9 cellular contexts compared by ENCODE assay signal in genomic region chr18:49021076-49021432, GRCh38.
A peak's percentile ranks its signal among the peaks of the same experiment; 100 is the strongest.
DNase-seq lines count a peak whose midpoint lies in the region; ATAC-seq, FAIRE-seq and TF ChIP-seq lines count a peak whose summit lies in the region.
"Had no signal": no experiment of that assay in that cellular context is flagged by ENCODE, and none has a peak within 500 bp of the region (broad histone marks: within the 10 kb centered on the region; RNA-seq: fewer than 3 reads in every experiment).

No MANE protein-coding gene starts in this region.

- H3K4me1 Mint-ChIP-seq in WTC11 = peaks cover 15% of the 10 kb centered on the region

- TF ChIP-seq CTCF in heart right ventricle (IDR thresholded peaks at IDR 0.05) (no peak), WTC11 (IDR thresholded peaks at IDR 0.05) (no peak), kidney (IDR thresholded peaks at IDR 0.05; ENCODE audit: borderline replicate concordance, extremely low read depth, insufficient read depth) (no peak), transverse colon (IDR thresholded peaks at IDR 0.05) (no peak)

- POLR2A ChIA-PET in WTC11 (lab: Charles Lee) = interaction anchor here (1.0 kb wide), 1 partner anchor 11 kb away, joined by 4 read pairs; no protein-coding TSS in a partner anchor

- no peaks in the 10 kb centered on the region; the same call in 1 of the 2 replicates for H3K27me3 Mint-ChIP-seq in WTC11 (ENCODE audit: low read depth)

- H3K4me1 ChIP-seq in heart right ventricle (peaks cover 0 to 10% (median 0%) of the 10 kb centered on the region in 9 donors), kidney (ENCODE audit: control insufficient read depth in 1 of 2, insufficient read depth in 1 of 2, low read depth in 1 of 2, low read length in 2 of 2) (peaks cover 0 to 5% of the 10 kb centered on the region in 2 donors), transverse colon (peaks cover 0 to 8% (median 2%) of the 10 kb centered on the region in 4 donors)

- CTCF ChIA-PET in WTC11 (lab: Charles Lee) = interaction anchor here (0.5 to 3.9 kb wide), 24 partner anchors 11 to 1307 kb away, joined by 3 to 40 read pairs (median 4); no protein-coding TSS in a partner anchor

- H3K27me3 ChIP-seq in heart right ventricle = no peaks in the 10 kb centered on the region
- H3K27me3 ChIP-seq in transverse colon = no peaks in the 10 kb centered on the region

- TF ChIP-seq POLR2A in transverse colon (IDR thresholded peaks at IDR 0.05) (no peak), erythroblast (IDR thresholded peaks at IDR 0.05; ENCODE audit: low read length) (no peak)

- DNase-seq in Right ventricle myocardium inferior (ENCODE audit: missing footprints) (peak; percentile 34), heart right ventricle (no peak), WTC11 (ENCODE audit: low spot score) (no peak), kidney (no peak), transverse colon (no peak), COLO668 (lab: John Stamatoyannopoulos, UW; ENCODE audit: unreplicated experiment) (no peak), GM19238 (ENCODE audit: insufficient read length, low spot score) (no peak), erythroblast (lab: John Stamatoyannopoulos, UW) (no peak)

- no peak overlapping the region for H3K9ac ChIP-seq in kidney (ENCODE audit: low read length in 2 of 2)

- H3K4me3 Mint-ChIP-seq in WTC11 = no peak overlapping the region
- H3K4me3 Mint-ChIP-seq: memory B cell had no signal

- H3K9me3 Mint-ChIP-seq in WTC11 = no peaks in the 10 kb centered on the region
- H3K9me3 Mint-ChIP-seq: memory B cell had no signal

- FAIRE-seq in kidney (lab: Jason Lieb, UNC) = no peak

- 97 to 100% methylated on average over 6 to 7 of the region's 7 CpGs for WGBS in heart right ventricle, 2 donors
- 87% methylated on average over 7 of the region's 7 CpGs; no CpG with 5 or more reads in 1 of the 2 donors for WGBS in transverse colon (ENCODE audit: low coverage in 1 of 2), 2 donors

- H3K36me3 Mint-ChIP-seq in WTC11 = no peaks in the 10 kb centered on the region
- H3K36me3 Mint-ChIP-seq: memory B cell had no signal

- H3K36me3 ChIP-seq in heart right ventricle (no peaks in the 10 kb centered on the region), kidney (ENCODE audit: control insufficient read depth in 1 of 2, insufficient read depth in 2 of 2, low read length in 2 of 2) (no peaks in the 10 kb centered on the region), transverse colon (no peaks in the 10 kb centered on the region)

- TF ChIP-seq EP300 in transverse colon (IDR thresholded peaks at IDR 0.05; ENCODE audit: low read depth) = no peak

- H3K9me3 ChIP-seq in heart right ventricle = no peaks in the 10 kb centered on the region
- H3K9me3 ChIP-seq in kidney (ENCODE audit: control insufficient read depth in 1 of 2, low read length in 2 of 2) = no peaks in the 10 kb centered on the region
- H3K9me3 ChIP-seq in transverse colon = no peaks in the 10 kb centered on the region

- in situ Hi-C loops in transverse colon (cut with MboI; ENCODE audit: low pct_ligation_motif_present in 1 of 4, low pct_unique_long_range_greater_than_20kb in 1 of 4, low sequenced_read_pairs in 3 of 4) = no loop called here

- intact Hi-C loops in Right ventricle myocardium inferior (cut with DNase I) = no loop called here
- intact Hi-C loops in heart right ventricle (cut with DNase I) = loop anchor here in 1 of 10 donors (10.0 kb wide), 1 partner anchor 64 kb away; no protein-coding TSS in a partner anchor
- intact Hi-C loops in kidney (cut with DNase I) = no loop called here
- intact Hi-C loops in transverse colon (cut with DNase I; ENCODE audit: low total_unique reads) = no loop called here

- H3K4me3 ChIP-seq in heart right ventricle (no peak overlapping the region), kidney (ENCODE audit: low read length in 2 of 2) (no peak overlapping the region), transverse colon (no peak overlapping the region)

- ATAC-seq in Right ventricle myocardium inferior (no peak), heart right ventricle (no peak), WTC11 (no peak)

- H3K27ac ChIP-seq in heart right ventricle (no peak overlapping the region), kidney (ENCODE audit: low read depth in 2 of 2, low read length in 2 of 2) (peak overlapping the region; percentile 33 to 51), transverse colon (peak overlapping the region in 3 of 4 donors; percentile 21 to 60 (median 22))

- H3K27ac Mint-ChIP-seq in WTC11 = no peak overlapping the region
- H3K27ac Mint-ChIP-seq: memory B cell had no signal

TF ChIP-seq in WTC11, 78 proteins besides CTCF, POLR2A, EP300 and RAD21:
- TF ChIP-seq ZNF232 (CRISPR knock-in tag; IDR thresholded peaks at IDR 0.05) (no peak), ETV6 (CRISPR knock-in tag; IDR thresholded peaks at IDR 0.05) (no peak), FOXP1 (CRISPR knock-in tag; IDR thresholded peaks at IDR 0.05; ENCODE audit: borderline replicate concordance) (0 out of 2 replicates have a peak, but pooled peaks have one; percentile 9), RELA (CRISPR knock-in tag; IDR thresholded peaks at IDR 0.05; ENCODE audit: borderline replicate concordance) (no peak)
- TF ChIP-seq, protein P1, sequence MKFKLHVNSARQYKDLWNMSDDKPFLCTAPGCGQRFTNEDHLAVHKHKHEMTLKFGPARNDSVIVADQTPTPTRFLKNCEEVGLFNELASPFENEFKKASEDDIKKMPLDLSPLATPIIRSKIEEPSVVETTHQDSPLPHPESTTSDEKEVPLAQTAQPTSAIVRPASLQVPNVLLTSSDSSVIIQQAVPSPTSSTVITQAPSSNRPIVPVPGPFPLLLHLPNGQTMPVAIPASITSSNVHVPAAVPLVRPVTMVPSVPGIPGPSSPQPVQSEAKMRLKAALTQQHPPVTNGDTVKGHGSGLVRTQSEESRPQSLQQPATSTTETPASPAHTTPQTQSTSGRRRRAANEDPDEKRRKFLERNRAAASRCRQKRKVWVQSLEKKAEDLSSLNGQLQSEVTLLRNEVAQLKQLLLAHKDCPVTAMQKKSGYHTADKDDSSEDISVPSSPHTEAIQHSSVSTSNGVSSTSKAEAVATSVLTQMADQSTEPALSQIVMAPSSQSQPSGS (CRISPR knock-in tag; IDR thresholded peaks at IDR 0.05; ENCODE audit: borderline replicate concordance, low read depth) = no peak

Comparison
In these comparisons a context has a peak if more than half of its experiments do, and no peak if none do; other contexts are left out.
1. H3K27ac ChIP-seq: peak in kidney (2 of 2) and transverse colon (3 of 4); none in heart right ventricle (0 of 10).